ENCODE assay signal across 7 cellular contexts in genomic region chr13:100099117-100099445, GRCh38. TPM values are rescaled to one million over a fixed set of nuclear protein-coding genes. Genes with fewer than 3 reads are reported as not detected.
DNase-seq lines count a peak whose midpoint lies in the region; ATAC-seq and TF ChIP-seq lines count a peak whose summit lies in the region.
"Not testable (repeated sequence)": the region's sequence is repeated elsewhere in the genome, so short reads cannot be mapped to it uniquely, and the experiment has no call there.

No MANE protein-coding gene starts in this region.

- not testable (repeated sequence) for H3K9ac ChIP-seq in parathyroid adenoma

- DNase-seq in M059J (ENCODE audit: low read depth), result peak; percentile 15
- DNase-seq in chondrocyte (ENCODE audit: low spot score); left colon; suprapubic skin (ENCODE audit: low spot score in 2 of 2): not testable (repeated sequence)

- H3K4me3 Mint-ChIP-seq in chondrocyte (ENCODE audit: unreplicated experiment), result not testable (repeated sequence)

- H3K36me3 ChIP-seq in parathyroid adenoma (ENCODE audit: control insufficient read depth, insufficient read depth, low read length); suprapubic skin: not testable (repeated sequence)

- not testable (repeated sequence) for H3K27me3 ChIP-seq in parathyroid adenoma (ENCODE audit: control insufficient read depth, insufficient read depth, low read length); suprapubic skin

- 63% methylated on average over 8 of the region's 8 CpGs for WGBS in suprapubic skin

- not testable (repeated sequence) for H3K4me1 ChIP-seq in parathyroid adenoma
- H3K4me1 ChIP-seq in suprapubic skin, result peaks cover 25% of the 10 kb centered on the region

- ATAC-seq in left colon, result peak; percentile 10

- not testable (repeated sequence) for TF ChIP-seq CTCF in C4-2B (conservative IDR thresholded peaks at IDR 0.05); VCaP (conservative IDR thresholded peaks at IDR 0.05); chondrocyte (IDR thresholded peaks at IDR 0.05); parathyroid adenoma (IDR thresholded peaks at IDR 0.05); suprapubic skin (IDR thresholded peaks at IDR 0.05)

- peak overlapping the region; percentile 56 for H3K4me2 ChIP-seq in parathyroid adenoma (ENCODE audit: low read length)

- peaks cover 51% of the 10 kb centered on the region for H3K4me1 Mint-ChIP-seq in chondrocyte (ENCODE audit: low read depth)

- not testable (repeated sequence) for H3K9me3 Mint-ChIP-seq in chondrocyte (ENCODE audit: low read depth)

- not testable (repeated sequence) for H3K36me3 Mint-ChIP-seq in chondrocyte (ENCODE audit: low read depth)

- TF ChIP-seq POLR2A in suprapubic skin (IDR thresholded peaks at IDR 0.05), result not testable (repeated sequence)

- not testable (repeated sequence) for H3K9me3 ChIP-seq in parathyroid adenoma (ENCODE audit: control insufficient read depth, low read length); suprapubic skin

- intact Hi-C loops in left colon (cut with DNase I, micrococcal nuclease), result not testable (repeated sequence)

- not testable (repeated sequence) for H2AFZ ChIP-seq in parathyroid adenoma

- H3K79me2 ChIP-seq in parathyroid adenoma, result not testable (repeated sequence)

- H3K27me3 Mint-ChIP-seq in chondrocyte (ENCODE audit: low read depth), result not testable (repeated sequence)

- not testable (repeated sequence) for H3K4me3 ChIP-seq in parathyroid adenoma (ENCODE audit: low read depth, low read length); suprapubic skin

- H3K27ac Mint-ChIP-seq in chondrocyte (ENCODE audit: unreplicated experiment), result peak overlapping the region; percentile 82

- H3K27ac ChIP-seq in C4-2B (peak overlapping the region; percentile 92), VCaP (peak overlapping the region; percentile 68), parathyroid adenoma (peak overlapping the region; percentile 36), suprapubic skin (peak overlapping the region; percentile 57)

- not testable (repeated sequence) for TF ChIP-seq EP300 in suprapubic skin (IDR thresholded peaks at IDR 0.05)

RNA-seq across cellular contexts. Expression of gene PCCA, which starts 10.2 kb away (rescaled TPM):
- 10.0 and 10.6 TPM in 2 replicates for total RNA-seq in M059J (2014; rRNA removed; shearing (Covaris generic))
- total RNA-seq in chondrocyte (14.8 to 25.5 TPM (median 15.1 TPM) in 3 replicates), left colon (10 to 100 TPM; 84.1 to 99.1 TPM), suprapubic skin (10 to 100 TPM; 21.2 to 40.9 (median 31.6) TPM)

Comparison
In these comparisons a context has a peak if more than half of its experiments do, and no peak if none do; other contexts are left out.
1. H3K27ac ChIP-seq: peak in every context shown above with its lines; median percentile 92 in C4-2B; 68 in VCaP; 57 in suprapubic skin; 36 in parathyroid adenoma.